Comparison of ENCODE assay signal across 9 cellular contexts in genomic region chr12:6965026-6965661, GRCh38. TPM values are rescaled to one million over a fixed set of nuclear protein-coding genes. Genes with fewer than 3 reads are reported as not detected.
DNase-seq lines count a peak whose midpoint lies in the region; ATAC-seq and TF ChIP-seq lines count a peak whose summit lies in the region.
"Had no signal": no experiment of that assay in that cellular context is flagged by ENCODE, and none has a peak within 500 bp of the region (broad histone marks: within the 10 kb centered on the region; RNA-seq: fewer than 3 reads in every experiment).

No MANE protein-coding gene starts in this region.

- H3K27me3 Mint-ChIP-seq in CD14-positive monocyte (ENCODE audit: low read depth in 3 of 3): peaks cover 0 to 5% (median 0%) of the 10 kb centered on the region in 3 donors

- peaks cover 39% of the 10 kb centered on the region for H3K36me3 ChIP-seq in cardiac muscle cell
- H3K36me3 ChIP-seq in uterus: no peaks in the 10 kb centered on the region

- no peak for TF ChIP-seq POLR2A in uterus (IDR thresholded peaks at IDR 0.05)

- H3K9me3 Mint-ChIP-seq in CD14-positive monocyte: peaks cover 0 to 2% (median 0%) of the 10 kb centered on the region in 7 donors

- peaks cover 65% of the 10 kb centered on the region for H3K4me1 Mint-ChIP-seq in CD14-positive monocyte

- intact Hi-C loops in CD14-positive monocyte (cut with micrococcal nuclease): loop anchor here in 1 of 2 donors (2.0 kb wide), 1 partner anchor 96 kb away; no protein-coding TSS in a partner anchor
- intact Hi-C loops in uterus (cut with DNase I; ENCODE audit: low total_unique reads): no loop called here

- peak overlapping the region; percentile 40 to 89 (median 82) for H3K27ac Mint-ChIP-seq in CD14-positive monocyte

- peak; percentile 88 for TF ChIP-seq CTCF in CD14-positive monocyte (IDR thresholded peaks at IDR 0.05)
- TF ChIP-seq CTCF in cardiac muscle cell (IDR thresholded peaks at IDR 0.05; ENCODE audit: low read depth, low read length): peak; percentile 86
- TF ChIP-seq CTCF in uterus (IDR thresholded peaks at IDR 0.05): peak; percentile 85 to 92 (median 88)

- DNase-seq in CD14-positive monocyte (ENCODE audit: low spot score): peak; percentile 85
- peak; percentile 35 for DNase-seq in NCI-H1092 (lab: John Stamatoyannopoulos, UW)
- DNase-seq in SKM-1 treated with dmso at 0.1 percent for 144 hours (lab: John Stamatoyannopoulos, UW; ENCODE audit: unreplicated experiment): peak; percentile 47
- peak; percentile 78 for DNase-seq in activated naive CD8-positive, alpha-beta T cell treated with anti-CD3 and anti-CD28 coated beads, Interleukin-2, amount 50 U/mL, for 16 hours (ENCODE audit: low read depth, low spot score)
- peak; percentile 88 to 93 for DNase-seq in cardiac muscle cell (ENCODE audit: low read depth in 1 of 2, low spot score in 1 of 2)
- DNase-seq in pulmonary artery endothelial cell (ENCODE audit: low read depth, low spot score): peak; percentile 55
- DNase-seq in uterus: peak; percentile 86 to 87

- peak; percentile 33 for ATAC-seq in GM21360 (IDR thresholded peaks at IDR 0.05; ENCODE audit: unreplicated experiment)

- H3K4me1 ChIP-seq in cardiac muscle cell (ENCODE audit: low read depth) (peaks cover 20% of the 10 kb centered on the region), uterus (peaks cover 9 to 15% of the 10 kb centered on the region in 2 donors)

- H3K4me3 ChIP-seq in cardiac muscle cell (no peak overlapping the region), uterus (no peak overlapping the region)

- H3K4me3 Mint-ChIP-seq in CD14-positive monocyte: no peak overlapping the region

- H3K36me3 Mint-ChIP-seq in CD14-positive monocyte: peaks cover 45 to 63% of the 10 kb centered on the region in 2 donors

- no peaks in the 10 kb centered on the region for H3K27me3 ChIP-seq in cardiac muscle cell
- no peaks in the 10 kb centered on the region for H3K27me3 ChIP-seq in uterus

- peak overlapping the region; percentile 69 for H3K27ac ChIP-seq in cardiac muscle cell
- H3K27ac ChIP-seq in uterus: peak overlapping the region; percentile 63 to 69

- H3K9me3 ChIP-seq in cardiac muscle cell (ENCODE audit: low read depth) (no peaks in the 10 kb centered on the region), uterus (no peaks in the 10 kb centered on the region)

RNA-seq across cellular contexts. Expression of gene PHB2, which starts 5.3 kb away (rescaled TPM):
- polyA plus RNA-seq in CD14-positive monocyte (10 to 100 TPM; 90.6 to 91.9 TPM), cardiac muscle cell (181 and 228 TPM in 2 replicates)
- total RNA-seq in cardiac muscle cell (350 and 388 TPM in 2 replicates), pulmonary artery endothelial cell (182 and 215 TPM in 2 replicates), uterus (100 to 1,000 TPM; 129 to 167 (median 145) TPM)

RNA-seq across cellular contexts. Expression of gene EMG1, which starts 5.6 kb away (rescaled TPM):
- 10 to 100 TPM; 33.1 to 35.3 TPM for polyA plus RNA-seq in CD14-positive monocyte
- total RNA-seq in cardiac muscle cell: 15.7 and 21.5 TPM in 2 replicates
- 29.7 and 39.2 TPM in 2 replicates for polyA plus RNA-seq in cardiac muscle cell
- 47.9 and 85.6 TPM in 2 replicates for total RNA-seq in pulmonary artery endothelial cell
- total RNA-seq in uterus: 10 to 100 TPM; 25.9 to 62.8 (median 44.0) TPM

RNA-seq across cellular contexts. Expression of gene PTPN6, which starts 14.0 kb away (rescaled TPM):
- polyA plus RNA-seq in CD14-positive monocyte (100 to 1,000 TPM; 449 to 562 TPM), cardiac muscle cell (25.2 and 28.4 TPM in 2 replicates)
- total RNA-seq in cardiac muscle cell (17.4 and 19.2 TPM in 2 replicates), pulmonary artery endothelial cell (0.13 and 0.60 TPM in 2 replicates), uterus (10 to 100 TPM in 2 of 4 donors, under 1 TPM in 2; 0.59 to 19.8 (median 5.9) TPM)

RNA-seq across cellular contexts. Expression of gene C12orf57, which starts 21.3 kb away (rescaled TPM):
- polyA plus RNA-seq in CD14-positive monocyte (10 to 100 TPM; 19.1 to 24.2 TPM), cardiac muscle cell (154 and 208 TPM in 2 replicates)
- total RNA-seq in cardiac muscle cell (260 and 307 TPM in 2 replicates), pulmonary artery endothelial cell (68.2 and 84.6 TPM in 2 replicates), uterus (1,000 to 10,000 TPM in 2 of 4 donors, 100 to 1,000 TPM in 2; 259 to 2,496 (median 1,289) TPM)

RNA-seq across cellular contexts. Expression of gene RNU7-1, which starts 21.5 kb away (rescaled TPM):
- polyA plus RNA-seq in CD14-positive monocyte (not detected), cardiac muscle cell (not detected in 2 replicates)
- total RNA-seq in cardiac muscle cell (not detected in 2 replicates), pulmonary artery endothelial cell (not detected in 2 replicates), uterus (not detected)
- total RNA-seq: T-helper 1 cell treated with Interleukin-12 subunit alpha and Interleukin-12 subunit beta and Interleukin-4 antibody, amounts not matched to agents 30 ng/mL and 1 ng/mL, for 36 hours had no signal

Comparison
In these comparisons a context has a peak if more than half of its experiments do, and no peak if none do; other contexts are left out.
1. DNase-seq: peak in every context shown above with its lines; median percentile 90 in cardiac muscle cell; 86 in uterus; 85 in CD14-positive monocyte; 78 in activated naive CD8-positive, alpha-beta T cell treated with anti-CD3 and anti-CD28 coated beads, Interleukin-2, amount 50 U/mL, for 16 hours; 55 in pulmonary artery endothelial cell; 47 in SKM-1 treated with dmso at 0.1 percent for 144 hours; 35 in NCI-H1092.